Comparison of ENCODE assay signal across 10 cellular contexts in the genomic region with DNA sequence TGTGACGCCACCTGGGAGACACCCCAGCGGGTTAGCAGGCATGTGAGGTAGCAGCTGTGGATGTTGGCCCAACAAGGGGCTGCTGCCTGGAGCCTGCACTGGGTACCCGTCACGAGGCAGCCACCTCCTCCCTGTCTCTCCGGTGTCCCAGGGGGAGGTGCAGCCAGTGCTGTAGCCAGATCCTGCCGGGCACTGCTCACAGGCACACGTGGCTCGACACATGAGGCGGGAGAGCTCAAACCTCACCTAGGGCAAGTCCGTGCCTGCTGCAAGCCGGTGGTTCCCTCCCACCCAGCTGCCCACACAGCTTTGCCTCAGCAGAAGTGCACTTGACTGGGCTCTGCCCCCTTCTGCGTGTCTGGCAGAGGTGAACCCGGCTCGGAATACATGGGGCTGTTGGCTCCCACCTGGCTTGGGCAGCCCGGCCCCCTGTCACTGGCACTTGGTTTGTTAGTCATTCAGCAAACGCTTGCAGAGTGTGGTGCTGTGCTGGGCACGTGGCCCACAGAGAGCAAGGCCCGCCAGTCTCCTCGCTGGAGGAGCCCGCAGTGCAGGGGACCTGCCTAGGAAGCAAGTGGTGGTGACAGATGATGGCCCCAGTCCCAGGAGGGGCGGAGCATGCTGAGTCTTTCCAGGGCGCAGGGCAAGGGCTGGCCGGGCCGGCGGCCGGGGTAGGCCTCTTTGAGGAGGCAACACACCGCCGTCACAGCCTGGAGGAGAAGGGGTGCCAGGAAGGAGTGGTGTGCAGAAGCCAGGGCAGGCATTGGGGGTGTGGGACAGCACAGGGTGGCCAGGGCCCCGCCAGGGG. TPM values are rescaled to one million over a fixed set of nuclear protein-coding genes. Genes with fewer than 3 reads are reported as not detected.
A peak's percentile ranks its signal among the peaks of the same experiment; 100 is the strongest.
DNase-seq lines count a peak whose midpoint lies in the region; ATAC-seq and TF ChIP-seq lines count a peak whose summit lies in the region.
"Had no signal": no experiment of that assay in that cellular context is flagged by ENCODE, and none has a peak within 500 bp of the region (broad histone marks: within the 10 kb centered on the region; RNA-seq: fewer than 3 reads in every experiment).

No MANE protein-coding gene starts in this region.

- no peak overlapping the region for H3K9ac ChIP-seq in smooth muscle cell (ENCODE audit: low read depth)

- H3K4me3 ChIP-seq in smooth muscle cell (no peak overlapping the region), uterus (no peak overlapping the region)

- WGBS in smooth muscle cell (ENCODE audit: low lambda C conversion rate), result 84% methylated on average over 29 of the region's 29 CpGs

- H3K9me3 ChIP-seq in smooth muscle cell (replicated peaks; ENCODE audit: low read depth), result no peaks in the 10 kb centered on the region
- H3K9me3 ChIP-seq in uterus, result no peaks in the 10 kb centered on the region

- intact Hi-C loops in uterus (cut with DNase I; ENCODE audit: low total_unique reads), result no loop called here

- H3F3A ChIP-seq in smooth muscle cell (ENCODE audit: low read depth), result no peaks in the 10 kb centered on the region

- ATAC-seq in esophagus mucosa (peak; percentile 88), omental fat pad (ENCODE audit: low FRiP score) (peak; percentile 10), GM18519 (IDR thresholded peaks at IDR 0.05; ENCODE audit: low FRiP score, unreplicated experiment) (no peak), HG02571 (IDR thresholded peaks at IDR 0.05; ENCODE audit: unreplicated experiment) (no peak)
- ATAC-seq: CD8-positive, alpha-beta T cell had no signal

- H3K27me3 ChIP-seq in smooth muscle cell (ENCODE audit: low read depth) (no peaks in the 10 kb centered on the region), uterus (no peaks in the 10 kb centered on the region)

- TF ChIP-seq POLR2A in uterus (IDR thresholded peaks at IDR 0.05), result no peak

- no peak overlapping the region for H3K27ac ChIP-seq in smooth muscle cell (ENCODE audit: low read depth)
- no peak overlapping the region for H3K27ac ChIP-seq in uterus

- no peak overlapping the region for H2AFZ ChIP-seq in smooth muscle cell (ENCODE audit: low read depth)

- H3K36me3 ChIP-seq in smooth muscle cell (ENCODE audit: low read depth), result no peaks in the 10 kb centered on the region
- H3K36me3 ChIP-seq in uterus, result no peaks in the 10 kb centered on the region

- H3K4me2 ChIP-seq in smooth muscle cell, result no peak overlapping the region

- H4K20me1 ChIP-seq in smooth muscle cell (ENCODE audit: low read depth), result no peaks in the 10 kb centered on the region

- H3K79me2 ChIP-seq in smooth muscle cell (ENCODE audit: low read depth), result no peaks in the 10 kb centered on the region

- H3K4me1 ChIP-seq in smooth muscle cell (ENCODE audit: low read depth) (peaks cover 2% of the 10 kb centered on the region), uterus (no peaks in the 10 kb centered on the region)

- TF ChIP-seq CTCF in omental fat pad (IDR thresholded peaks at IDR 0.05) (no peak), smooth muscle cell (IDR thresholded peaks at IDR 0.05; ENCODE audit: borderline replicate concordance, insufficient read depth, poor library complexity, severe bottlenecking) (no peak), uterus (IDR thresholded peaks at IDR 0.05) (no peak)

- DNase-seq in DMS53 treated with DMSO at 0.1 percent for 48 hours (lab: John Stamatoyannopoulos, UW; ENCODE audit: unreplicated experiment) (peak; percentile 91), NCI-H446 (lab: John Stamatoyannopoulos, UW) (peak; percentile 65 to 92), omental fat pad (ENCODE audit: low spot score) (no peak), smooth muscle cell (lab: John Stamatoyannopoulos, UW; ENCODE audit: unreplicated experiment) (no peak), uterus (no peak)
- DNase-seq: activated CD4-positive, alpha-beta T cell treated with anti-CD3 and anti-CD28 coated beads, Interleukin-2, amount 50 U/mL, for 48 hours; CD8-positive, alpha-beta T cell had no signal

RNA-seq across cellular contexts. Expression of a gene that starts 10.1 kb away (rescaled TPM):
- total RNA-seq in esophagus mucosa, result 52.9 TPM
- 10 to 100 TPM; 23.0 to 70.3 (median 29.1) TPM for total RNA-seq in omental fat pad
- 7.8 TPM in 2 replicates for total RNA-seq in smooth muscle cell
- polyA plus RNA-seq in smooth muscle cell, result 12.1 and 17.7 TPM in 2 replicates
- 10 to 100 TPM in 2 of 4 donors, 1 to 10 TPM in 2; 5.1 to 16.4 (median 11.3) TPM for total RNA-seq in uterus

RNA-seq across cellular contexts. Expression of a gene that starts 30.3 kb away (rescaled TPM):
- 20.1 TPM for total RNA-seq in esophagus mucosa
- total RNA-seq in omental fat pad, result 10 to 100 TPM; 10.1 to 34.2 (median 13.7) TPM
- total RNA-seq in smooth muscle cell, result not detected in 2 replicates
- 0.08 and 0.30 TPM in 2 replicates for polyA plus RNA-seq in smooth muscle cell
- 1 to 10 TPM in 2 of 4 donors, under 1 TPM in 2; 0.77 to 6.0 (median 1.5) TPM for total RNA-seq in uterus

Comparison
In these comparisons a context has a peak if more than half of its experiments do, and no peak if none do; other contexts are left out.
1. DNase-seq: peak in DMS53 treated with DMSO at 0.1 percent for 48 hours (single experiment) and NCI-H446 (2 of 2); none in omental fat pad (single experiment), smooth muscle cell (single experiment) and uterus (0 of 2).
2. ATAC-seq: peak in esophagus mucosa (single experiment) and omental fat pad (single experiment); none in GM18519 (single experiment) and HG02571 (single experiment).